In genomic region chr1:244187310-244187709, GRCh38 we compare ENCODE assay signal across 16 cellular contexts.
DNase-seq lines count a peak whose midpoint lies in the region; ATAC-seq and TF ChIP-seq lines count a peak whose summit lies in the region.
"Had no signal": no experiment of that assay in that cellular context is flagged by ENCODE, and none has a peak within 500 bp of the region (broad histone marks: within the 10 kb centered on the region; RNA-seq: fewer than 3 reads in every experiment).

No MANE protein-coding gene starts in this region.

- H3K4me1 Mint-ChIP-seq in osteocyte (ENCODE audit: unreplicated experiment), result no peaks in the 10 kb centered on the region
- H3K4me1 Mint-ChIP-seq: CD14-positive monocyte had no signal

- no peak overlapping the region for H3K27ac Mint-ChIP-seq in osteocyte (ENCODE audit: unreplicated experiment)

- H3K27me3 Mint-ChIP-seq in osteocyte (ENCODE audit: unreplicated experiment), result no peaks in the 10 kb centered on the region

- ATAC-seq in GM19455 (IDR thresholded peaks at IDR 0.05; ENCODE audit: unreplicated experiment), result no peak
- ATAC-seq: HepG2 had no signal

- H3K9me3 Mint-ChIP-seq in osteocyte (ENCODE audit: unreplicated experiment), result peaks cover 12% of the 10 kb centered on the region

- DNase-seq in Ammon's horn (ENCODE audit: low spot score) (peak; percentile 65), NCI-H446 treated with DMSO at 0.1 percent for 48 hours (lab: John Stamatoyannopoulos, UW) (peak; percentile 55), hippocampal formation (lab: John Stamatoyannopoulos, UW) (peak; percentile 6), osteocyte (ENCODE audit: extremely low spot score, unreplicated experiment) (peak; percentile 75), amniotic stem cell (lab: John Stamatoyannopoulos, UW) (no peak), NCI-H226 (no peak)
- DNase-seq in activated CD4-positive, alpha-beta T cell treated with anti-CD3 and anti-CD28 coated beads, Interleukin-2, amount 50 U/mL, for 4 hours, result no peak
- DNase-seq: Caco-2, H9, MM.1S, NCI-H1417 treated with DMSO at 0.1 percent for 48 hours, NCI-H2081, NCI-H82 had no signal

- no peak for TF ChIP-seq CTCF in osteocyte (IDR thresholded peaks at IDR 0.05)

- H3K4me3 Mint-ChIP-seq in osteocyte (ENCODE audit: unreplicated experiment), result no peak overlapping the region
- H3K4me3 Mint-ChIP-seq: CD14-positive monocyte, H9 had no signal

- H3K36me3 Mint-ChIP-seq in osteocyte (ENCODE audit: unreplicated experiment), result no peaks in the 10 kb centered on the region

Comparison
In these comparisons a context has a peak if more than half of its experiments do, and no peak if none do; other contexts are left out.
1. DNase-seq: peak in Ammon's horn (single experiment), NCI-H446 treated with DMSO at 0.1 percent for 48 hours (single experiment), hippocampal formation (2 of 2) and osteocyte (single experiment); none in amniotic stem cell (single experiment), NCI-H226 (single experiment) and activated CD4-positive, alpha-beta T cell treated with anti-CD3 and anti-CD28 coated beads, Interleukin-2, amount 50 U/mL, for 4 hours (0 of 2).